8 cellular contexts compared by ENCODE assay signal in genomic region chr19:18428837-18429674, GRCh38.
DNase-seq lines count a peak whose midpoint lies in the region; ATAC-seq, FAIRE-seq and TF ChIP-seq lines count a peak whose summit lies in the region.

No MANE protein-coding gene starts in this region.

- DNase-seq in D721Med (ENCODE audit: insufficient read length, low spot score) (peak; percentile 92), NCI-H1092 (lab: John Stamatoyannopoulos, UW) (peak; percentile 81), cardiac fibroblast (ENCODE audit: low read depth in 2 of 2) (peak; percentile 79 to 81), iris pigment epithelial cell (ENCODE audit: low read depth) (peak; percentile 87), GOT3 (lab: John Stamatoyannopoulos, UW) (no peak)
- DNase-seq in stimulated activated CD4-positive, alpha-beta T cell treated with anti-CD3 and anti-CD28 coated beads, Interleukin-2, amount 100 ng/mL, for 4 hours (ENCODE audit: low read depth) = peak; percentile 58

- FAIRE-seq in D721Med (lab: Jason Lieb, UNC) = no peak

- ATAC-seq in GM21717 (IDR thresholded peaks at IDR 0.05; ENCODE audit: unreplicated experiment) = peak; percentile 39

- H3K4me3 ChIP-seq in WI38 (ENCODE audit: low read depth, low read length) (peak overlapping the region; percentile 42), cardiac fibroblast (replicated peaks in 1 of 2; ENCODE audit: low read depth in 2 of 2, low read length in 2 of 2) (peak overlapping the region in 1 of 2 donors; percentile 35)

- no peak for TF ChIP-seq CTCF in D721Med (IDR thresholded peaks at IDR 0.05; ENCODE audit: insufficient read depth, missing control alignments)
- TF ChIP-seq CTCF in WI38 (IDR thresholded peaks at IDR 0.05; ENCODE audit: low read depth, low read length) = no peak
- TF ChIP-seq CTCF in cardiac fibroblast (IDR thresholded peaks at IDR 0.05; ENCODE audit: low read depth, low read length) = no peak
